In the genomic region with DNA sequence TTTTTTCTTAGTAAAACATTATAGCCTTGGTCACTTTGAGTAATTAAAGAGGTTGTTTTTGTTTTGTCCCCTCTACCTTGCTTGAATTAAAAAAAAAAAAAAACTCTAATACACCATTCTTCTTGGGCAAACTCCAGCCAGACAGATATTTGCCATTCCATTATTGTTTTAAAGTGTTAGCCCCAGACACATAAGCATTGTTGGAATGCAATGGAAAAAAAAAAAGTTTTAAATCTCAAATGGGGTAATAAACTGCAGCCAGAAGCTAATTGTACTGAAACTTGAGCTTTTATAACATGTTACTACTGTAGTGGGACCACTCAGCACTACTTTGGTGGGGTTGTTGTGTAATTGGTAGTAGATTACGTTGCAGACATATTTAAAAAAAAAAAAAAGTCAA, we compare ENCODE assay signal across 25 cellular contexts.
DNase-seq lines count a peak whose midpoint lies in the region; ATAC-seq and TF ChIP-seq lines count a peak whose summit lies in the region.
"Had no signal": no experiment of that assay in that cellular context is flagged by ENCODE, and none has a peak within 500 bp of the region (broad histone marks: within the 10 kb centered on the region; RNA-seq: fewer than 3 reads in every experiment).

No MANE protein-coding gene starts in this region.

- H3K27ac ChIP-seq in GM23248 = peak overlapping the region; percentile 23
- H3K27ac ChIP-seq in left lung = no peak overlapping the region
- H3K27ac ChIP-seq in sigmoid colon = no peak overlapping the region
- H3K27ac ChIP-seq: SK-N-MC had no signal

- intact Hi-C loops in left lung (cut with DNase I) (no loop called here), sigmoid colon (cut with DNase I) (no loop called here)

- H3K9me3 ChIP-seq in GM23248 (ENCODE audit: low read depth) = no peaks in the 10 kb centered on the region
- no peaks in the 10 kb centered on the region for H3K9me3 ChIP-seq in left lung
- no peaks in the 10 kb centered on the region for H3K9me3 ChIP-seq in sigmoid colon
- H3K9me3 ChIP-seq: esophagus muscularis mucosa had no signal

- no peak for TF ChIP-seq POLR2A in sigmoid colon (IDR thresholded peaks at IDR 0.05)

- H3K27me3 ChIP-seq in GM23248 (replicated peaks; ENCODE audit: insufficient read depth) (no peaks in the 10 kb centered on the region), left lung (no peaks in the 10 kb centered on the region), sigmoid colon (no peaks in the 10 kb centered on the region)
- H3K27me3 ChIP-seq: esophagus muscularis mucosa had no signal

- no peak for TF ChIP-seq EP300 in sigmoid colon (IDR thresholded peaks at IDR 0.05)

- 23 to 24% methylated on average over 1 of the region's 1 CpG for WGBS in GM23248 (ENCODE audit: low coverage in 1 of 2, low lambda C conversion rate in 2 of 2, missing lambda C conversion rate in 2 of 2), 2 experiments
- WGBS in sigmoid colon, 2 donors = 59 to 76% methylated on average over 1 of the region's 1 CpG

- TF ChIP-seq CTCF in astrocyte of the cerebellum (IDR thresholded peaks at IDR 0.05; ENCODE audit: low read depth, low read length, missing control alignments) (no peak), left lung (IDR thresholded peaks at IDR 0.05) (no peak), sigmoid colon (IDR thresholded peaks at IDR 0.05) (no peak)

- peak; percentile 19 for DNase-seq in A172 (ENCODE audit: low spot score)
- DNase-seq in GM23248 = peak; percentile 69
- DNase-seq in astrocyte of the cerebellum (ENCODE audit: low read depth) = peak; percentile 40
- DNase-seq in left lung = no peak
- DNase-seq in NCI-H446 (lab: John Stamatoyannopoulos, UW) = no peak
- no peak for DNase-seq in sigmoid colon
- no peak for DNase-seq in SKM-1 treated with dmso at 0.1 percent for 144 hours (lab: John Stamatoyannopoulos, UW; ENCODE audit: unreplicated experiment)
- DNase-seq: activated CD4-positive, alpha-beta T cell treated with anti-CD3 and anti-CD28 coated beads, Interleukin-2, amount 50 U/mL, for 48 hours; activated gamma-delta T cell; activated T-cell treated with anti-CD3 and anti-CD28 coated beads for 4 hours; amygdala; CD4-positive, CD25-positive, alpha-beta regulatory T cell; cerebellar nuclear complex; effector memory CD8-positive, alpha-beta T cell; glutamatergic neuron; NCI-H1092; NCI-H2029 treated with DMSO at 0.1 percent for 48 hours; NCI-H446 treated with DMSO at 0.1 percent for 48 hours; NK-92 treated with Interleukin-12 subunit alpha and Interleukin-12 subunit beta, amount 100 ng/mL, for 24 hours; substantia nigra had no signal

- in situ Hi-C loops in GM23248 (cut with MboI) (no loop called here), astrocyte of the cerebellum (cut with HindIII; ENCODE audit: low sequenced_read_pairs) (no loop called here)

- H3K79me2 ChIP-seq in GM23248 (ENCODE audit: insufficient read depth) = no peaks in the 10 kb centered on the region

- H3K9ac ChIP-seq in GM23248 = no peak overlapping the region

- H3K4me3 ChIP-seq in GM23248 = peak overlapping the region; percentile 2
- H3K4me3 ChIP-seq in astrocyte of the cerebellum (ENCODE audit: low read depth, low read length) = no peak overlapping the region
- no peak overlapping the region for H3K4me3 ChIP-seq in left lung
- no peak overlapping the region for H3K4me3 ChIP-seq in sigmoid colon
- H3K4me3 ChIP-seq: esophagus muscularis mucosa, SK-N-MC had no signal

- peak overlapping the region; percentile 34 for H3K4me2 ChIP-seq in GM23248 (ENCODE audit: unreplicated experiment)

- H4K20me1 ChIP-seq in GM23248 (ENCODE audit: insufficient read depth) = no peaks in the 10 kb centered on the region

- peak; percentile 34 for ATAC-seq in left lung
- no peak for ATAC-seq in GM18870 (IDR thresholded peaks at IDR 0.05; ENCODE audit: unreplicated experiment)
- ATAC-seq: effector memory CD8-positive, alpha-beta T cell; left lobe of liver; WTC11 had no signal

- no peaks in the 10 kb centered on the region; the same call in 1 of the 2 replicates for H3K9me2 ChIP-seq in GM23248 (ENCODE audit: insufficient read depth)

- H2AFZ ChIP-seq in GM23248 = no peak overlapping the region

- H3F3A ChIP-seq in GM23248 (ENCODE audit: insufficient read depth) = peaks cover 39% of the 10 kb centered on the region

- H3K36me3 ChIP-seq in GM23248 (ENCODE audit: low read depth) (no peaks in the 10 kb centered on the region), left lung (no peaks in the 10 kb centered on the region), sigmoid colon (no peaks in the 10 kb centered on the region)
- H3K36me3 ChIP-seq: esophagus muscularis mucosa had no signal

- H3K4me1 ChIP-seq in GM23248 (ENCODE audit: insufficient read depth) = peaks cover 45% of the 10 kb centered on the region
- H3K4me1 ChIP-seq in left lung = no peaks in the 10 kb centered on the region
- H3K4me1 ChIP-seq in sigmoid colon = peaks cover 0 to 21% (median 12%) of the 10 kb centered on the region in 4 donors

Comparison
In these comparisons a context has a peak if more than half of its experiments do, and no peak if none do; other contexts are left out.
1. DNase-seq: peak in A172 (single experiment), GM23248 (single experiment) and astrocyte of the cerebellum (single experiment); none in left lung (0 of 2), NCI-H446 (0 of 2), sigmoid colon (single experiment) and SKM-1 treated with dmso at 0.1 percent for 144 hours (single experiment).